Comparison of ENCODE assay signal across 18 cellular contexts in the genomic region with DNA sequence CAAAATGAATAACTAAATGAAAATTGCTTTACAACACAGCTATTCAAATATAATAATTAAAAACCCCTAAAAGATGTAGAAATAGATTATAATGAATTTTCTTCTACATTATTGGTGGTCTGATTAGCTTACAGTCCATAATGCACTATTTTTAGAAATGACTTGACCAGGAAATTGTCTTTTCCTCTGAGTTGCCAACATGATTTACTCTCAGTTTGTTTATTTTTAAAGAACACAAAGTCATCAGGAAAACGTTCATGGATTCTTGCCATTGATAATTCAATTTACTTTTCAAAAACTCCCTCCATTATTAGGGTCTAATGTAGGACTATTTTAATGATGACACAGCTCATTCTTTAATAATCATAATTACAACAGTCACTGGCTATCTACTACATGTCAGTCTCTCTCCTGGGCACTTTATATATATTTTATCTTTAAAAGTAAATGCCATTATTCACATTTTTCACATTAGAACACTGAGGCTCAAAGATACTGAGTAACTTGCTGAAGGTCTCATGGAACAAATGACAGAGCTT. TPM values are rescaled to one million over a fixed set of nuclear protein-coding genes. Genes with fewer than 3 reads are reported as not detected.
DNase-seq lines count a peak whose midpoint lies in the region; ATAC-seq and TF ChIP-seq lines count a peak whose summit lies in the region.
"Had no signal": no experiment of that assay in that cellular context is flagged by ENCODE, and none has a peak within 500 bp of the region (broad histone marks: within the 10 kb centered on the region; RNA-seq: fewer than 3 reads in every experiment).

No MANE protein-coding gene starts in this region.

- peak overlapping the region; percentile 5 to 55 (median 8) for H3K27ac Mint-ChIP-seq in nephron

- no peaks in the 10 kb centered on the region for H3K9me3 Mint-ChIP-seq in nephron

- H3K36me3 ChIP-seq in ACC112 (ENCODE audit: insufficient read depth, low read length) (no peaks in the 10 kb centered on the region), esophagus squamous epithelium (no peaks in the 10 kb centered on the region)

- H3K4me3 ChIP-seq in ACC112 (ENCODE audit: low read depth, low read length): no peak overlapping the region
- no peak overlapping the region for H3K4me3 ChIP-seq in LNCaP clone FGC (ENCODE audit: low read depth, low read length)
- H3K4me3 ChIP-seq in esophagus squamous epithelium: peak overlapping the region in 3 of 4 donors; percentile 9 to 37 (median 12)
- H3K4me3 ChIP-seq: mucosa of descending colon had no signal

- no peak overlapping the region for H3K4me3 Mint-ChIP-seq in nephron

- H3K4me1 Mint-ChIP-seq in nephron: peaks cover 12% of the 10 kb centered on the region

- DNase-seq in LNCaP clone FGC (ENCODE audit: low read depth) (peak; percentile 45), esophagus squamous epithelium (lab: John Stamatoyannopoulos, UW) (no peak), NCI-H69 (lab: John Stamatoyannopoulos, UW) (no peak), ACHN (no peak)
- no peak for DNase-seq in effector CD8-positive, alpha-beta T cell (lab: John Stamatoyannopoulos, UW)
- DNase-seq: activated CD4-positive, alpha-beta T cell treated with anti-CD3 and anti-CD28 coated beads for 48 hours; activated CD8-positive, alpha-beta memory T cell treated with anti-CD3 and anti-CD28 coated beads, Interleukin-2, amount 50 U/mL, for 48 hours; activated naive CD4-positive, alpha-beta T cell treated with Interleukin-2 at 50 U/mL for 16 hours; mucosa of descending colon; NCI-H1694; occipital lobe; SIG-M5; stimulated activated CD4-positive, alpha-beta T cell treated with anti-CD3 and anti-CD28 coated beads, Interleukin-12 subunit alpha, Interleukin-12 subunit beta, amount 100 ng/mL, for 4 hours; stimulated activated naive CD8-positive, alpha-beta T cell treated with anti-CD3 and anti-CD28 coated beads, Interleukin-15, Interleukin-2, amounts not matched to agents 100 U/mL and 50 U/mL, for 24 hours; T-helper 9 cell had no signal

- no peaks in the 10 kb centered on the region for H3K36me3 Mint-ChIP-seq in nephron (ENCODE audit: low read depth)

- H3K27ac ChIP-seq in ACC112 (ENCODE audit: low read depth, low read length) (peak overlapping the region; percentile 58), esophagus squamous epithelium (peak overlapping the region in 3 of 4 donors; percentile 57 to 62 (median 58))

- H3K27me3 ChIP-seq in ACC112 (ENCODE audit: insufficient read depth, low read length): no peaks in the 10 kb centered on the region
- no peaks in the 10 kb centered on the region for H3K27me3 ChIP-seq in esophagus squamous epithelium

- H3K4me1 ChIP-seq in ACC112 (ENCODE audit: control insufficient read depth, insufficient read depth, low read length, unreplicated experiment) (peaks cover 41% of the 10 kb centered on the region), esophagus squamous epithelium (peaks cover 0 to 3% (median 0%) of the 10 kb centered on the region in 3 donors)

- 9 to 29% methylated on average over 1 of the region's 1 CpG for WGBS in esophagus squamous epithelium, 2 donors

- no peaks in the 10 kb centered on the region for H3K79me2 ChIP-seq in ACC112 (ENCODE audit: control insufficient read depth, insufficient read depth, low read length, unreplicated experiment)

- in situ Hi-C loops in ACHN (cut with HindIII; ENCODE audit: low pct_ligation_motif_present, low pct_unique_long_range_greater_than_20kb, low sequenced_read_pairs): no loop called here

- no peak for TF ChIP-seq CTCF in LNCaP clone FGC (IDR thresholded peaks at IDR 0.05; ENCODE audit: control insufficient read depth, extremely low read depth, insufficient read depth)
- no peak for TF ChIP-seq CTCF in esophagus squamous epithelium (IDR thresholded peaks at IDR 0.05)
- no peak for TF ChIP-seq CTCF in nephron (IDR thresholded peaks at IDR 0.05; ENCODE audit: unreplicated experiment in 3 of 3)

- H2AFZ ChIP-seq in ACC112 (ENCODE audit: low read length, unreplicated experiment): peak overlapping the region; percentile 36

- TF ChIP-seq POLR2A in esophagus squamous epithelium (IDR thresholded peaks at IDR 0.05): no peak

- intact Hi-C loops in esophagus squamous epithelium (cut with DNase I): no loop called here

- no peak for ATAC-seq in GM18519 (IDR thresholded peaks at IDR 0.05; ENCODE audit: low FRiP score, unreplicated experiment)
- ATAC-seq: mucosa of descending colon; stimulated activated naive CD8-positive, alpha-beta T cell treated with anti-CD3 and anti-CD28 coated beads, Interleukin-15, Interleukin-2, amounts not matched to agents 100 U/mL and 50 U/mL, for 24 hours had no signal

- H3K27me3 Mint-ChIP-seq in nephron (ENCODE audit: low read depth): no peaks in the 10 kb centered on the region

- H3K9me3 ChIP-seq in esophagus squamous epithelium: no peaks in the 10 kb centered on the region
- H3K9me3 ChIP-seq: mucosa of descending colon had no signal

RNA-seq across cellular contexts. Expression of gene TM4SF18, which starts 1.1 kb away (rescaled TPM):
- total RNA-seq in esophagus squamous epithelium: 1 to 10 TPM in 3 of 4 donors, under 1 TPM in 1; 0.95 to 5.7 (median 1.6) TPM

RNA-seq across cellular contexts. Expression of gene TM4SF1, which starts 45.2 kb away (rescaled TPM):
- total RNA-seq in esophagus squamous epithelium: 100 to 1,000 TPM; 153 to 290 (median 169) TPM

Comparison
In these comparisons a context has a peak if more than half of its experiments do, and no peak if none do; other contexts are left out.
1. H3K4me3 ChIP-seq: peak in esophagus squamous epithelium (3 of 4); none in ACC112 (single experiment) and LNCaP clone FGC (single experiment).